ENCODE assay signal across 27 cellular contexts in the genomic region with DNA sequence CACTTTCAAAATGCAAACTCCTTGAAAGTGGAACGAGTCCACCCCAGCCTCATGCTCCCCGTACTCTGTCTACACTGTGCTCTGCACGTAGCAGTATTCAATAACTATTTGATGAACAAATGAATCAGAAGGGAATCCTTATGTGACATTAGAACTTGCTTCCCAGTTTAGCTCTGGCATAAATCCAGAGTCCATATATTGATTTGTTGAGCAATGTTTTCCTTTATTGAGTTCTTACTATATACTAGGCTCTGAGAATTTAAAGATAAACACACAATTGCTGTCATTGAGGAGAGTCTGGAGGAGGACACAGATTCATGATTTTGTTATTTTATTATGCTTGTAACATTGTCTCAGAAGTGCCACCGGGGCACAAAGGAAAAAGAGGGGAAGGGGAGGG.
DNase-seq lines count a peak whose midpoint lies in the region; ATAC-seq and TF ChIP-seq lines count a peak whose summit lies in the region.
"Had no signal": no experiment of that assay in that cellular context is flagged by ENCODE, and none has a peak within 500 bp of the region (broad histone marks: within the 10 kb centered on the region; RNA-seq: fewer than 3 reads in every experiment).

No MANE protein-coding gene starts in this region.

- H3K27ac ChIP-seq in Panc1 (ENCODE audit: low read length) = peak overlapping the region; percentile 76
- H3K27ac ChIP-seq in epithelial cell of prostate = peak overlapping the region; percentile 49
- H3K27ac ChIP-seq in muscle layer of duodenum (ENCODE audit: low read length) = peak overlapping the region; percentile 64
- peak overlapping the region in 3 of 4 donors; percentile 41 to 69 (median 48) for H3K27ac ChIP-seq in upper lobe of left lung
- H3K27ac ChIP-seq: tibial artery had no signal

- H3K9me3 Mint-ChIP-seq in chondrocyte (ENCODE audit: low read depth) = no peaks in the 10 kb centered on the region
- H3K9me3 Mint-ChIP-seq: activated CD4-positive, alpha-beta memory T cell treated with anti-CD3 and anti-CD28 coated beads, Interleukin-2, amount 10 ng/mL, durations not matched to agents 7 days and 5 days; CD4-positive, CD25-positive, alpha-beta regulatory T cell; HFFc6 had no signal

- WGBS in upper lobe of left lung, 2 donors = 70 to 74% methylated on average over 4 of the region's 4 CpGs

- H3K4me1 Mint-ChIP-seq in chondrocyte (ENCODE audit: low read depth) = peaks cover 15% of the 10 kb centered on the region
- H3K4me1 Mint-ChIP-seq: brain had no signal

- no TSS peak for BruUV-seq in Panc1 (replicated peaks; lab: Mats Ljungman, UMichigan)

- H3K4me1 ChIP-seq in Panc1 (ENCODE audit: control insufficient read depth, insufficient read depth, low read length) (peaks cover 39% of the 10 kb centered on the region), muscle layer of duodenum (ENCODE audit: control insufficient read depth in 1 of 2, insufficient read depth in 2 of 2, low read length in 2 of 2) (peaks cover 0 to 6% of the 10 kb centered on the region in 2 donors), upper lobe of left lung (peaks cover 8 to 42% (median 23%) of the 10 kb centered on the region in 4 donors)
- H3K4me1 ChIP-seq: tibial artery had no signal

- DNase-seq in Panc1 (ENCODE audit: low read depth, low spot score) (no peak), epithelial cell of prostate (ENCODE audit: low read depth, low spot score) (no peak), upper lobe of left lung (no peak), NCI-H1694 treated with DMSO at 0.1 percent for 48 hours (lab: John Stamatoyannopoulos, UW) (no peak), chondrocyte (ENCODE audit: low spot score) (no peak)
- DNase-seq: activated CD4-positive, alpha-beta memory T cell treated with anti-CD3 and anti-CD28 coated beads, Interleukin-2, amount 10 ng/mL, durations not matched to agents 7 days and 5 days; activated CD4-positive, alpha-beta T cell treated with anti-CD3 and anti-CD28 coated beads for 1 hour; activated CD8-positive, alpha-beta memory T cell treated with anti-CD3 and anti-CD28 coated beads, Interleukin-2, amount 50 U/mL, for 48 hours; activated naive CD4-positive, alpha-beta T cell treated with anti-CD3 and anti-CD28 coated beads for 36 hours; CD4-positive, CD25-positive, alpha-beta regulatory T cell; cerebellar nuclear complex; HFFc6; NCI-H1092; NCI-H187; NCI-H510A; posterior cingulate gyrus; right cardiac atrium; stimulated activated CD4-positive, alpha-beta T cell treated with anti-CD3 and anti-CD28 coated beads, Interleukin-12 subunit alpha, Interleukin-12 subunit beta, amount 100 ng/mL, for 4 hours; stimulated activated CD4-positive, alpha-beta T cell treated with anti-CD3 and anti-CD28 coated beads, Interleukin-2, amount 100 ng/mL, for 48 hours; T-helper 2 cell; tibial artery had no signal

- intact Hi-C loops in Panc1 (cut with micrococcal nuclease; ENCODE audit: unreplicated experiment) = no loop called here

- no peaks in the 10 kb centered on the region for H3K36me3 Mint-ChIP-seq in chondrocyte (ENCODE audit: low read depth)
- H3K36me3 Mint-ChIP-seq: brain; CD4-positive, CD25-positive, alpha-beta regulatory T cell had no signal

- H3K27me3 ChIP-seq in Panc1 (ENCODE audit: control insufficient read depth, insufficient read depth, low read length) (no peaks in the 10 kb centered on the region), muscle layer of duodenum (ENCODE audit: low read depth, low read length) (no peaks in the 10 kb centered on the region), upper lobe of left lung (no peaks in the 10 kb centered on the region)

- TF ChIP-seq EP300 in upper lobe of left lung (IDR thresholded peaks at IDR 0.05) = no peak

- no peak overlapping the region for H3K27ac Mint-ChIP-seq in chondrocyte (ENCODE audit: unreplicated experiment)
- H3K27ac Mint-ChIP-seq: activated CD4-positive, alpha-beta memory T cell treated with anti-CD3 and anti-CD28 coated beads, Interleukin-2, amount 10 ng/mL, durations not matched to agents 7 days and 5 days; activated naive CD4-positive, alpha-beta T cell treated with anti-CD3 and anti-CD28 coated beads for 36 hours; activated T-helper 1 cell treated with anti-CD3 and anti-CD28 coated beads, Interleukin-12 subunit alpha, Interleukin-12 subunit beta, Interleukin-2, Interleukin-4 antibody, amounts not matched to agents 30 ng/mL and 10 ng/mL and 1 ng/mL, durations not matched to agents 14 hours and 24 hours and 36 hours; brain; CD4-positive, CD25-positive, alpha-beta regulatory T cell; GM23338; HFFc6 had no signal

- no peak overlapping the region for H3K4me3 Mint-ChIP-seq in chondrocyte (ENCODE audit: unreplicated experiment)
- H3K4me3 Mint-ChIP-seq: activated CD4-positive, alpha-beta memory T cell treated with anti-CD3 and anti-CD28 coated beads, Interleukin-2, amount 10 ng/mL, durations not matched to agents 7 days and 5 days; activated naive CD4-positive, alpha-beta T cell treated with anti-CD3 and anti-CD28 coated beads for 36 hours; activated T-helper 1 cell treated with anti-CD3 and anti-CD28 coated beads, Interleukin-12 subunit alpha, Interleukin-12 subunit beta, Interleukin-2, Interleukin-4 antibody, amounts not matched to agents 30 ng/mL and 10 ng/mL and 1 ng/mL, durations not matched to agents 14 hours and 24 hours and 36 hours; CD4-positive, CD25-positive, alpha-beta regulatory T cell; GM23338; HFFc6 had no signal

- in situ Hi-C loops in Panc1 (cut with HindIII; ENCODE audit: low pct_unique_long_range_greater_than_20kb, low sequenced_read_pairs) = no loop called here

- H3K9me3 ChIP-seq in Panc1 (ENCODE audit: control insufficient read depth, insufficient read depth, low read depth, low read length) (no peaks in the 10 kb centered on the region; the same call in 1 of the 2 replicates), muscle layer of duodenum (ENCODE audit: control insufficient read depth in 1 of 2, low read length in 2 of 2) (no peaks in the 10 kb centered on the region), upper lobe of left lung (no peaks in the 10 kb centered on the region)
- H3K9me3 ChIP-seq: tibial artery had no signal

- no peak overlapping the region for H3K4me3 ChIP-seq in Panc1 (ENCODE audit: low read depth in 2 of 2, low read length in 2 of 2)
- no peak overlapping the region for H3K4me3 ChIP-seq in muscle layer of duodenum (ENCODE audit: low read depth in 1 of 2, low read length in 2 of 2)
- H3K4me3 ChIP-seq in upper lobe of left lung = peak overlapping the region in 1 of 4 donors; percentile 32
- H3K4me3 ChIP-seq: GM23338, tibial artery had no signal

- CTCF ChIA-PET in Panc1 (lab: Charles Lee) = interaction anchor here (0.9 kb wide), 1 partner anchor 11 kb away, joined by 4 read pairs; no protein-coding TSS in a partner anchor

- no peak for ATAC-seq in Panc1
- no peak for ATAC-seq in upper lobe of left lung (ENCODE audit: low FRiP score in 2 of 2)
- ATAC-seq in GM21381 (IDR thresholded peaks at IDR 0.05; ENCODE audit: unreplicated experiment) = no peak
- ATAC-seq: right cardiac atrium, SK-N-SH treated with all-trans-retinoic acid at 6 μM for 48 hours had no signal

- peaks cover 11% of the 10 kb centered on the region for H3K27me3 Mint-ChIP-seq in chondrocyte (ENCODE audit: low read depth)

- H3K36me3 ChIP-seq in Panc1 (ENCODE audit: control insufficient read depth, insufficient read depth, low read length) (no peaks in the 10 kb centered on the region), muscle layer of duodenum (ENCODE audit: control insufficient read depth in 1 of 2, insufficient read depth in 2 of 2, low read length in 2 of 2) (no peaks in the 10 kb centered on the region), upper lobe of left lung (no peaks in the 10 kb centered on the region)
- H3K36me3 ChIP-seq: tibial artery had no signal

- POLR2A ChIA-PET in Panc1 (lab: Charles Lee) = no interaction called here

- TF ChIP-seq CTCF in Panc1 (IDR thresholded peaks at IDR 0.05) (no peak), upper lobe of left lung (IDR thresholded peaks at IDR 0.05) (no peak), chondrocyte (IDR thresholded peaks at IDR 0.05) (no peak)

- no peak for TF ChIP-seq POLR2A in upper lobe of left lung (IDR thresholded peaks at IDR 0.05)
